Comparison of ENCODE assay signal across 1 cellular context in genomic region chr6:29926795-29927427, GRCh38.
TF ChIP-seq lines count a peak whose summit lies in the region.

No MANE protein-coding gene starts in this region.

TF ChIP-seq in HepG2, 621 proteins besides CTCF, POLR2A, EP300 and RAD21 (continued from another document and continues in another):
- TF ChIP-seq, protein P1, sequence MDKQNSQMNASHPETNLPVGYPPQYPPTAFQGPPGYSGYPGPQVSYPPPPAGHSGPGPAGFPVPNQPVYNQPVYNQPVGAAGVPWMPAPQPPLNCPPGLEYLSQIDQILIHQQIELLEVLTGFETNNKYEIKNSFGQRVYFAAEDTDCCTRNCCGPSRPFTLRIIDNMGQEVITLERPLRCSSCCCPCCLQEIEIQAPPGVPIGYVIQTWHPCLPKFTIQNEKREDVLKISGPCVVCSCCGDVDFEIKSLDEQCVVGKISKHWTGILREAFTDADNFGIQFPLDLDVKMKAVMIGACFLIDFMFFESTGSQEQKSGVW (CRISPR knock-in tag; IDR thresholded peaks at IDR 0.05; ENCODE audit: borderline replicate concordance): no peak
- TF ChIP-seq MIER3 (CRISPR knock-in tag; IDR thresholded peaks at IDR 0.05; ENCODE audit: borderline replicate concordance) (no peak), RELA (CRISPR knock-in tag; IDR thresholded peaks at IDR 0.05) (no peak), ZFP41 (CRISPR knock-in tag; IDR thresholded peaks at IDR 0.05; ENCODE audit: borderline replicate concordance) (no peak), RORA (CRISPR knock-in tag; IDR thresholded peaks at IDR 0.05) (no peak), ZNF556 (CRISPR knock-in tag; IDR thresholded peaks at IDR 0.05; ENCODE audit: borderline replicate concordance) (0 out of 2 replicates have a peak, but pooled peaks have one; percentile 35), TEAD2 (CRISPR knock-in tag; IDR thresholded peaks at IDR 0.05) (peak; percentile 42; the same call in 1 of the 2 replicates), ZNF383 (CRISPR knock-in tag; IDR thresholded peaks at IDR 0.05; ENCODE audit: borderline replicate concordance) (no peak), CHCHD3 (CRISPR knock-in tag; IDR thresholded peaks at IDR 0.05) (no peak), ZNF572 (CRISPR knock-in tag; IDR thresholded peaks at IDR 0.05) (no peak), GABPB1 (CRISPR knock-in tag; IDR thresholded peaks at IDR 0.05) (peak; percentile 42; the same call in 1 of the 2 replicates), NFYB (CRISPR knock-in tag; IDR thresholded peaks at IDR 0.05) (no peak), RBAK (CRISPR knock-in tag; IDR thresholded peaks at IDR 0.05) (no peak), ZNF136 (CRISPR knock-in tag; IDR thresholded peaks at IDR 0.05; ENCODE audit: low read depth) (no peak), ZNF576 (CRISPR knock-in tag; IDR thresholded peaks at IDR 0.05) (no peak), NPAS2 (CRISPR knock-in tag; IDR thresholded peaks at IDR 0.05; ENCODE audit: borderline replicate concordance) (no peak), NFE2L2 (IDR thresholded peaks at IDR 0.05; ENCODE audit: low read length) (no peak), KLF13 (CRISPR knock-in tag; IDR thresholded peaks at IDR 0.05) (no peak), CHD4 (IDR thresholded peaks at IDR 0.05; ENCODE audit: borderline replicate concordance, low read length) (no peak), HDAC1 (CRISPR knock-in tag; IDR thresholded peaks at IDR 0.05) (peak; percentile 34; the same call in 1 of the 2 replicates), HIVEP1 (CRISPR knock-in tag; IDR thresholded peaks at IDR 0.05) (no peak), SRSF9 (IDR thresholded peaks at IDR 0.05; ENCODE audit: borderline replicate concordance, insufficient read depth, low read depth, low read length, poor library complexity, severe bottlenecking) (no peak), PCBP1 (IDR thresholded peaks at IDR 0.05; ENCODE audit: borderline replicate concordance, low read depth, low read length) (0 out of 2 replicates have a peak, but pooled peaks have one; percentile 38), PHF21A (CRISPR knock-in tag; IDR thresholded peaks at IDR 0.05) (no peak), ZMYM4 (CRISPR knock-in tag; IDR thresholded peaks at IDR 0.05) (no peak; the same call in 1 of the 2 replicates), ZNF615 (CRISPR knock-in tag; IDR thresholded peaks at IDR 0.05; ENCODE audit: borderline replicate concordance) (no peak), ISL2 (CRISPR knock-in tag; IDR thresholded peaks at IDR 0.05) (no peak), SATB2 (CRISPR knock-in tag; IDR thresholded peaks at IDR 0.05) (no peak), ZNF713 (CRISPR knock-in tag; IDR thresholded peaks at IDR 0.05) (no peak), ZNF616 (CRISPR knock-in tag; IDR thresholded peaks at IDR 0.05; ENCODE audit: low read depth) (0 out of 2 replicates have a peak, but pooled peaks have one; percentile 7), ZNF234 (CRISPR knock-in tag; conservative IDR thresholded peaks at IDR 0.05) (no peak), ZNF337 (CRISPR knock-in tag; IDR thresholded peaks at IDR 0.05; ENCODE audit: borderline replicate concordance, low read depth) (no peak), BRF2 (CRISPR knock-in tag; IDR thresholded peaks at IDR 0.05) (no peak), DZIP1 (CRISPR knock-in tag; IDR thresholded peaks at IDR 0.05) (no peak), BORCS8-MEF2B (CRISPR knock-in tag; IDR thresholded peaks at IDR 0.05) (peak; percentile 35; the same call in 1 of the 2 replicates), TP53 (CRISPR knock-in tag; conservative IDR thresholded peaks at IDR 0.05) (no peak), AGO2 (optimal IDR thresholded peaks at IDR 0.05; ENCODE audit: low read depth, low read length) (no peak), TCF7 (IDR thresholded peaks at IDR 0.05; ENCODE audit: low read depth) (no peak), ZNF672 (CRISPR knock-in tag; IDR thresholded peaks at IDR 0.05) (no peak), ARID3A (IDR thresholded peaks at IDR 0.05; ENCODE audit: low read depth, low read length) (no peak), ZNF282 (IDR thresholded peaks at IDR 0.05; ENCODE audit: partially characterized antibody) (no peak), ZNF660 (CRISPR knock-in tag; IDR thresholded peaks at IDR 0.05; ENCODE audit: borderline replicate concordance, low read depth) (no peak), NFE2L1 (CRISPR knock-in tag; IDR thresholded peaks at IDR 0.05; ENCODE audit: borderline replicate concordance) (no peak), ZNF770 (CRISPR knock-in tag; IDR thresholded peaks at IDR 0.05) (no peak), POLR2AphosphoS5 (IDR thresholded peaks at IDR 0.05; ENCODE audit: low read depth, low read length) (peak; percentile 66), ZNF124 (CRISPR knock-in tag; IDR thresholded peaks at IDR 0.05) (0 out of 2 replicates have a peak, but pooled peaks have one; percentile 9)
- TF ChIP-seq, protein P2, sequence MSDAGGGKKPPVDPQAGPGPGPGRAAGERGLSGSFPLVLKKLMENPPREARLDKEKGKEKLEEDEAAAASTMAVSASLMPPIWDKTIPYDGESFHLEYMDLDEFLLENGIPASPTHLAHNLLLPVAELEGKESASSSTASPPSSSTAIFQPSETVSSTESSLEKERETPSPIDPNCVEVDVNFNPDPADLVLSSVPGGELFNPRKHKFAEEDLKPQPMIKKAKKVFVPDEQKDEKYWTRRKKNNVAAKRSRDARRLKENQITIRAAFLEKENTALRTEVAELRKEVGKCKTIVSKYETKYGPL (CRISPR knock-in tag; IDR thresholded peaks at IDR 0.05): no peak
- TF ChIP-seq, protein P3, sequence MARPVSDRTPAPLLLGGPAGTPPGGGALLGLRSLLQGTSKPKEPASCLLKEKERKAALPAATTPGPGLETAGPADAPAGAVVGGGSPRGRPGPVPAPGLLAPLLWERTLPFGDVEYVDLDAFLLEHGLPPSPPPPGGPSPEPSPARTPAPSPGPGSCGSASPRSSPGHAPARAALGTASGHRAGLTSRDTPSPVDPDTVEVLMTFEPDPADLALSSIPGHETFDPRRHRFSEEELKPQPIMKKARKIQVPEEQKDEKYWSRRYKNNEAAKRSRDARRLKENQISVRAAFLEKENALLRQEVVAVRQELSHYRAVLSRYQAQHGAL (CRISPR knock-in tag; IDR thresholded peaks at IDR 0.05; ENCODE audit: not compliant biosample characterization): no peak
- TF ChIP-seq, protein P4, sequence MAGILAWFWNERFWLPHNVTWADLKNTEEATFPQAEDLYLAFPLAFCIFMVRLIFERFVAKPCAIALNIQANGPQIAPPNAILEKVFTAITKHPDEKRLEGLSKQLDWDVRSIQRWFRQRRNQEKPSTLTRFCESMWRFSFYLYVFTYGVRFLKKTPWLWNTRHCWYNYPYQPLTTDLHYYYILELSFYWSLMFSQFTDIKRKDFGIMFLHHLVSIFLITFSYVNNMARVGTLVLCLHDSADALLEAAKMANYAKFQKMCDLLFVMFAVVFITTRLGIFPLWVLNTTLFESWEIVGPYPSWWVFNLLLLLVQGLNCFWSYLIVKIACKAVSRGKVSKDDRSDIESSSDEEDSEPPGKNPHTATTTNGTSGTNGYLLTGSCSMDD (CRISPR knock-in tag; IDR thresholded peaks at IDR 0.05): 0 out of 2 replicates have a peak, but pooled peaks have one; percentile 21
- TF ChIP-seq, protein P5, sequence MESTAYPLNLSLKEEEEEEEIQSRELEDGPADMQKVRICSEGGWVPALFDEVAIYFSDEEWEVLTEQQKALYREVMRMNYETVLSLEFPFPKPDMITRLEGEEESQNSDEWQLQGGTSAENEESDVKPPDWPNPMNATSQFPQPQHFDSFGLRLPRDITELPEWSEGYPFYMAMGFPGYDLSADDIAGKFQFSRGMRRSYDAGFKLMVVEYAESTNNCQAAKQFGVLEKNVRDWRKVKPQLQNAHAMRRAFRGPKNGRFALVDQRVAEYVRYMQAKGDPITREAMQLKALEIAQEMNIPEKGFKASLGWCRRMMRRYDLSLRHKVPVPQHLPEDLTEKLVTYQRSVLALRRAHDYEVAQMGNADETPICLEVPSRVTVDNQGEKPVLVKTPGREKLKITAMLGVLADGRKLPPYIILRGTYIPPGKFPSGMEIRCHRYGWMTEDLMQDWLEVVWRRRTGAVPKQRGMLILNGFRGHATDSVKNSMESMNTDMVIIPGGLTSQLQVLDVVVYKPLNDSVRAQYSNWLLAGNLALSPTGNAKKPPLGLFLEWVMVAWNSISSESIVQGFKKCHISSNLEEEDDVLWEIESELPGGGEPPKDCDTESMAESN (CRISPR knock-in tag; conservative IDR thresholded peaks at IDR 0.05): peak; percentile 45
- TF ChIP-seq, protein P6, sequence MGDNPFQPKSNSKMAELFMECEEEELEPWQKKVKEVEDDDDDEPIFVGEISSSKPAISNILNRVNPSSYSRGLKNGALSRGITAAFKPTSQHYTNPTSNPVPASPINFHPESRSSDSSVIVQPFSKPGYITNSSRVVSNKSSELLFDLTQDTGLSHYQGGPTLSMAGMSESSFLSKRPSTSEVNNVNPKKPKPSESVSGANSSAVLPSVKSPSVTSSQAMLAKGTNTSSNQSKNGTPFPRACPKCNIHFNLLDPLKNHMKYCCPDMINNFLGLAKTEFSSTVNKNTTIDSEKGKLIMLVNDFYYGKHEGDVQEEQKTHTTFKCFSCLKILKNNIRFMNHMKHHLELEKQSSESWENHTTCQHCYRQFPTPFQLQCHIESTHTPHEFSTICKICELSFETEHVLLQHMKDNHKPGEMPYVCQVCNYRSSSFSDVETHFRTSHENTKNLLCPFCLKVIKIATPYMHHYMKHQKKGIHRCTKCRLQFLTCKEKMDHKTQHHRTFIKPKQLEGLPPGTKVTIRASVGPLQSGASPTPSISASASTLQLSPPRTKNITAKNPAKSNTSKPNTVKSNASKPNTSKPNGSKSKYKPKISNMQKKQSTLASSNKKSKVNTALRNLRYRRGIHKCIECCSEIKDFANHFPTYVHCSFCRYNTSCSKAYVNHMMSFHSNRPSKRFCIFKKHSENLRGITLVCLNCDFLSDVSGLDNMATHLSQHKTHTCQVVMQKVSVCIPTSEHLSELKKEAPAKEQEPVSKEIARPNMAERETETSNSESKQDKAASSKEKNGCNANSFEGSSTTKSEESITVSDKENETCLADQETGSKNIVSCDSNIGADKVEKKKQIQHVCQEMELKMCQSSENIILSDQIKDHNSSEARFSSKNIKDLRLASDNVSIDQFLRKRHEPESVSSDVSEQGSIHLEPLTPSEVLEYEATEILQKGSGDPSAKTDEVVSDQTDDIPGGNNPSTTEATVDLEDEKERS (CRISPR knock-in tag; IDR thresholded peaks at IDR 0.05): no peak
